In the genomic region with DNA sequence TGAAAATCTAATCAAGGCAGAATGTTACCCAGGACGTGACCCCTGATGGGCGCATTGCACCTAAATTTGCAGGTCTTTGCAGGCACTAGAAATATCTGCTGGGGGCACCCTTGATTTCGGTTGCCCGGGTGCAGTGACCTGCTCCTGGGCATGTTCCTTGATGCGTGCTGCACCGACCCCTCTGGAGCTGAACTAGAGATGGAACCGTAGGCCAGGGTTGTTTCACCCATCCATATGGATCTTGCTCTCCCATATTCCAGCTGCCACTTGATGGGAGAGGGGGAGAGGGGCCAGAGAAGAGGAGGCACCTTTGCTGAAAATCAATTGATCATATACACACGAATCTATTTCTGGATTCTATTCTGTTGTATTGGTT, we compare ENCODE assay signal across 18 cellular contexts.
"Had no signal": no experiment of that assay in that cellular context is flagged by ENCODE, and none has a peak within 500 bp of the region (broad histone marks: within the 10 kb centered on the region; RNA-seq: fewer than 3 reads in every experiment).

No MANE protein-coding gene starts in this region.

- H3K27ac ChIP-seq: epithelial cell of prostate, esophagus muscularis mucosa, gastrocnemius medialis, parathyroid adenoma, psoas muscle, right lobe of liver, skin epidermis had no signal

- H3K9me3 ChIP-seq: right lobe of liver had no signal

- H3K36me3 ChIP-seq: esophagus muscularis mucosa, gastrocnemius medialis, right lobe of liver had no signal

- FAIRE-seq: keratinocyte had no signal

- ATAC-seq: gastrocnemius medialis, left cardiac atrium, left ventricle myocardium superior, psoas muscle, right lobe of liver had no signal

- H3K4me1 ChIP-seq: esophagus muscularis mucosa, gastrocnemius medialis, parathyroid adenoma, psoas muscle, right lobe of liver had no signal

- H3K4me3 ChIP-seq: esophagus muscularis mucosa, gastrocnemius medialis, psoas muscle, right lobe of liver, skin epidermis had no signal

- DNase-seq: effector memory CD4-positive, alpha-beta T cell; immature natural killer cell; left cardiac atrium; left ventricle myocardium superior; mesendoderm; occipital lobe; retina; stimulated activated CD4-positive, alpha-beta T cell treated with anti-CD3 and anti-CD28 coated beads, Interleukin-12 subunit alpha, Interleukin-12 subunit beta, amount 100 ng/mL, for 4 hours; stimulated activated naive CD4-positive, alpha-beta T cell; trophoblast cell had no signal

- H3K9ac ChIP-seq: parathyroid adenoma had no signal
